In the genomic region with DNA sequence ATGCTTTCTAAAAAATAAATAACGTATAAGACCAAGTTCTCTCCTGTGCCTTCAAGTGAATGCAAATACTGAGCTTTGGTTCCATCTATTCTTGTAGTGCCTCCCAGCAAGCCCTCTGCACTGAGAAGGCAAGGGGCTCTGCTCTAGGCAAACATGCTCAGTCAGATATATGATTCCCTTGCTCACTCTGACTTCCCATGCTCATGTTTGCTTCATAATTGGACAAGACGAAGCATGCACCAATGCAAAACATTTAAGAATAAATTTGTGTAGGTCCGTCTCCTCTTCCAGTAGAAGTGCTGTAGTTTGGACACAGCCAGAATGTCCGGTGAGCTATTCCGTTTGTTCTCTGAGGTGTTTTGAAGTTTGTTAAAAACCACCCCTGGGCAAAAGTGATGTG, we compare ENCODE assay signal across 19 cellular contexts.
A peak's percentile ranks its signal among the peaks of the same experiment; 100 is the strongest.
DNase-seq lines count a peak whose midpoint lies in the region; ATAC-seq, FAIRE-seq and TF ChIP-seq lines count a peak whose summit lies in the region.
"Had no signal": no experiment of that assay in that cellular context is flagged by ENCODE, and none has a peak within 500 bp of the region (broad histone marks: within the 10 kb centered on the region; RNA-seq: fewer than 3 reads in every experiment).

No MANE protein-coding gene starts in this region.

- no peak for ATAC-seq in GM12878

- H2AFZ ChIP-seq in mammary epithelial cell (ENCODE audit: low read depth, low read length) (peak overlapping the region; percentile 17), GM12878 (ENCODE audit: control insufficient read depth, low read depth, low read length) (no peak overlapping the region), keratinocyte (ENCODE audit: control insufficient read depth, low read length) (no peak overlapping the region)

- H3K9ac ChIP-seq in mammary epithelial cell (ENCODE audit: insufficient read depth, low read length) (no peak overlapping the region), GM12878 (ENCODE audit: control insufficient read depth, insufficient read depth, low read length) (no peak overlapping the region), keratinocyte (ENCODE audit: control insufficient read depth, extremely low read depth, insufficient read depth, low read length) (peak overlapping the region; percentile 36)
- H3K9ac ChIP-seq: BLaER1 had no signal

- H3K27me3 Mint-ChIP-seq in MCF 10A (ENCODE audit: insufficient read depth, unreplicated experiment): no peaks in the 10 kb centered on the region
- H3K27me3 Mint-ChIP-seq: CD4-positive, CD25-positive, alpha-beta regulatory T cell had no signal

- peaks cover 18% of the 10 kb centered on the region for H3K4me1 Mint-ChIP-seq in MCF 10A (ENCODE audit: insufficient read depth, unreplicated experiment)

- FAIRE-seq in GM12878 (lab: Jason Lieb, UNC) (peak; percentile 7), keratinocyte (lab: Jason Lieb, UNC) (peak; percentile 71)
- FAIRE-seq: H1 had no signal

- CTCF ChIA-PET in mammary epithelial cell (lab: Charles Lee; ENCODE audit: low non-redundant PET) (no interaction called here), MCF 10A (lab: Yijun Ruan, JAX) (interaction anchor here (0.7 to 1.0 kb wide), 2 partner anchors 132 to 525 kb away, joined by 3 read pairs; no protein-coding TSS in a partner anchor), GM12878 (lab: Yijun Ruan, JAX) (interaction anchor here (0.8 kb wide), 1 partner anchor 526 kb away, joined by 3 read pairs; no protein-coding TSS in a partner anchor)

- SMC1A ChIA-PET in GM12878 (lab: Charles Lee; ENCODE audit: uncharacterized antibody, unreplicated experiment): interaction anchor here (1.2 kb wide), 1 partner anchor 23 kb away, joined by 4 read pairs; no protein-coding TSS in a partner anchor

- no peaks in the 10 kb centered on the region for H3K9me3 ChIP-seq in mammary epithelial cell (replicated peaks; ENCODE audit: insufficient read depth, low read length)
- H3K9me3 ChIP-seq in GM12878 (replicated peaks; ENCODE audit: control insufficient read depth, insufficient read depth, low read length): no peaks in the 10 kb centered on the region
- no peaks in the 10 kb centered on the region for H3K9me3 ChIP-seq in keratinocyte (ENCODE audit: control insufficient read depth, low read depth, low read length)
- H3K9me3 ChIP-seq in transverse colon: no peaks in the 10 kb centered on the region
- H3K9me3 ChIP-seq in suprapubic skin: no peaks in the 10 kb centered on the region
- H3K9me3 ChIP-seq: BLaER1, MG63, Peyer's patch had no signal

- H3K36me3 ChIP-seq in mammary epithelial cell (ENCODE audit: insufficient read depth, low read length): peaks cover 6% of the 10 kb centered on the region
- H3K36me3 ChIP-seq in GM12878 (ENCODE audit: control insufficient read depth in 2 of 2, insufficient read depth in 2 of 2, low read length in 1 of 2): peaks cover 5 to 7% of the 10 kb centered on the region in 2 experiments; a peak in 3 of 4 replicates
- H3K36me3 ChIP-seq in keratinocyte (ENCODE audit: control insufficient read depth in 2 of 2, extremely low read depth in 1 of 2, insufficient read depth in 2 of 2, low read length in 2 of 2): peaks cover 0 to 4% of the 10 kb centered on the region in 2 experiments
- H3K36me3 ChIP-seq in transverse colon: no peaks in the 10 kb centered on the region
- peaks cover 6% of the 10 kb centered on the region for H3K36me3 ChIP-seq in suprapubic skin
- H3K36me3 ChIP-seq: MG63, Peyer's patch had no signal

- POLR2A ChIA-PET in MCF 10A (lab: Yijun Ruan, JAX): interaction anchor here (0.6 to 1.9 kb wide), 6 partner anchors 10 to 670 kb away, joined by 3 to 5 read pairs (median 4); no protein-coding TSS in a partner anchor
- POLR2A ChIA-PET in GM12878 (lab: Charles Lee): no interaction called here

- 31% methylated on average over 5 of the region's 5 CpGs for WGBS in mammary epithelial cell (ENCODE audit: low coverage, missing lambda C conversion rate)
- 100% methylated on average over 5 of the region's 5 CpGs for WGBS in GM12878 (ENCODE audit: insufficient coverage, insufficient replicate concordance, low lambda C conversion rate, missing lambda C conversion rate)
- WGBS in transverse colon (ENCODE audit: low coverage in 1 of 2), 2 donors: 86 to 96% methylated on average over 5 of the region's 5 CpGs
- WGBS in suprapubic skin: 80% methylated on average over 5 of the region's 5 CpGs

- RAD21 ChIA-PET in GM12878 (lab: Charles Lee; ENCODE audit: unreplicated experiment): no interaction called here

- H3K27ac ChIP-seq in mammary epithelial cell (ENCODE audit: insufficient read depth, low read depth, low read length): peak overlapping the region; percentile 82
- no peak overlapping the region for H3K27ac ChIP-seq in GM12878 (ENCODE audit: control insufficient read depth, insufficient read depth)
- H3K27ac ChIP-seq in keratinocyte (ENCODE audit: control insufficient read depth, insufficient read depth, low read length): peak overlapping the region; percentile 63
- no peak overlapping the region for H3K27ac ChIP-seq in transverse colon
- no peak overlapping the region for H3K27ac ChIP-seq in suprapubic skin
- H3K27ac ChIP-seq: BLaER1, Peyer's patch had no signal

- DNase-seq in mammary epithelial cell (no peak), MCF 10A (ENCODE audit: unreplicated experiment) (no peak), GM12878 (ENCODE audit: low read depth, low spot score) (no peak), keratinocyte (ENCODE audit: low read depth, low spot score) (no peak), transverse colon (no peak), suprapubic skin (ENCODE audit: low spot score in 2 of 2) (no peak), NK-92 (lab: John Stamatoyannopoulos, UW; ENCODE audit: unreplicated experiment) (no peak)
- DNase-seq: CD4-positive, CD25-positive, alpha-beta regulatory T cell; HCEC 1CT; KBM-7; MG63; NCI-H1105 treated with DMSO at 0.1 percent for 48 hours; NCI-H146; NCI-H2029 treated with DMSO at 0.1 percent for 48 hours; NCI-H446 treated with DMSO at 0.1 percent for 48 hours; NCI-H69; Peyer's patch had no signal

- no peaks in the 10 kb centered on the region for H3K9me1 ChIP-seq in keratinocyte (ENCODE audit: control insufficient read depth, extremely low read depth, insufficient read depth, low read length)

- H3K27ac Mint-ChIP-seq in MCF 10A (ENCODE audit: low read depth, unreplicated experiment): no peak overlapping the region
- H3K27ac Mint-ChIP-seq: CD4-positive, CD25-positive, alpha-beta regulatory T cell had no signal

- H3K36me3 Mint-ChIP-seq in MCF 10A (ENCODE audit: insufficient read depth, unreplicated experiment): peaks cover 10% of the 10 kb centered on the region

- no peak for TF ChIP-seq RAD21 in GM12878 (IDR thresholded peaks at IDR 0.05; ENCODE audit: insufficient read depth, low read depth, low read length)

- H3K4me1 ChIP-seq in mammary epithelial cell (ENCODE audit: insufficient read depth, low read length) (peaks cover 37% of the 10 kb centered on the region), GM12878 (ENCODE audit: control insufficient read depth, insufficient read depth, low read length) (no peaks in the 10 kb centered on the region), keratinocyte (ENCODE audit: control insufficient read depth, extremely low read depth, insufficient read depth, low read length) (peaks cover 43% of the 10 kb centered on the region), transverse colon (peaks cover 0 to 7% (median 4%) of the 10 kb centered on the region in 4 donors), suprapubic skin (peaks cover 7% of the 10 kb centered on the region)
- H3K4me1 ChIP-seq: BLaER1, Peyer's patch had no signal

- dilution Hi-C loops in mammary epithelial cell (cut with HindIII; ENCODE audit: low sequenced_read_pairs): no loop called here
- dilution Hi-C loops in keratinocyte (cut with MboI; ENCODE audit: extremely low pct_ligation_motif_present, low sequenced_read_pairs): no loop called here

- H4K20me1 ChIP-seq in mammary epithelial cell (ENCODE audit: insufficient read depth, low read length) (no peaks in the 10 kb centered on the region), GM12878 (ENCODE audit: control insufficient read depth, insufficient read depth) (no peaks in the 10 kb centered on the region), keratinocyte (ENCODE audit: control insufficient read depth, extremely low read depth, insufficient read depth, low read length) (no peaks in the 10 kb centered on the region)
- H4K20me1 ChIP-seq: BLaER1 had no signal

- TF ChIP-seq CTCF in mammary epithelial cell (conservative IDR thresholded peaks at IDR 0.05 in 1 of 2, IDR thresholded peaks at IDR 0.05 in 1 of 2; ENCODE audit: extremely low read depth in 1 of 2, insufficient read depth in 1 of 2, low read depth in 1 of 2, low read length in 2 of 2): no peak
- TF ChIP-seq CTCF in MCF 10A (IDR thresholded peaks at IDR 0.05; ENCODE audit: unreplicated experiment): no peak
- no peak for TF ChIP-seq CTCF in GM12878 (IDR thresholded peaks at IDR 0.05 in 2 of 3, conservative IDR thresholded peaks at IDR 0.05 in 1 of 3; ENCODE audit: control insufficient read depth in 2 of 3, extremely low read depth in 1 of 3, insufficient read depth in 1 of 3, low read depth in 3 of 3, low read length in 3 of 3)
- no peak for TF ChIP-seq CTCF in keratinocyte (optimal IDR thresholded peaks at IDR 0.05 in 1 of 3, IDR thresholded peaks at IDR 0.05 in 1 of 3, conservative IDR thresholded peaks at IDR 0.05 in 1 of 3; ENCODE audit: extremely low read depth in 1 of 3, insufficient read depth in 2 of 3, low read length in 3 of 3)
- no peak for TF ChIP-seq CTCF in transverse colon (IDR thresholded peaks at IDR 0.05)
- TF ChIP-seq CTCF in suprapubic skin (IDR thresholded peaks at IDR 0.05): no peak

- TF ChIP-seq POLR2A in GM12878 (IDR thresholded peaks at IDR 0.05; ENCODE audit: low read depth, low read length) (no peak), transverse colon (IDR thresholded peaks at IDR 0.05) (no peak), suprapubic skin (IDR thresholded peaks at IDR 0.05) (no peak)

- no peak overlapping the region for H3K4me3 Mint-ChIP-seq in MCF 10A (ENCODE audit: unreplicated experiment)
- H3K4me3 Mint-ChIP-seq: CD4-positive, CD25-positive, alpha-beta regulatory T cell had no signal

- H3K4me2 ChIP-seq in mammary epithelial cell (ENCODE audit: insufficient read depth, low read depth, low read length) (peak overlapping the region; percentile 71), GM12878 (ENCODE audit: control insufficient read depth, insufficient read depth) (no peak overlapping the region), keratinocyte (ENCODE audit: control insufficient read depth, extremely low read depth, insufficient read depth, low read depth, low read length) (peak overlapping the region; percentile 67)
- H3K4me2 ChIP-seq: BLaER1 had no signal

- peaks cover 4% of the 10 kb centered on the region for H3K79me2 ChIP-seq in mammary epithelial cell (ENCODE audit: insufficient read depth, low read length)
- no peaks in the 10 kb centered on the region for H3K79me2 ChIP-seq in GM12878 (ENCODE audit: control insufficient read depth, insufficient read depth, low read length)
- no peaks in the 10 kb centered on the region for H3K79me2 ChIP-seq in keratinocyte (ENCODE audit: control insufficient read depth, insufficient read depth, low read length)

- H3K9me3 Mint-ChIP-seq in MCF 10A (ENCODE audit: unreplicated experiment): no peaks in the 10 kb centered on the region
- H3K9me3 Mint-ChIP-seq: CD4-positive, CD25-positive, alpha-beta regulatory T cell had no signal

- BruUV-seq in mammary epithelial cell (replicated peaks; lab: Mats Ljungman, UMichigan): no TSS peak
- BruUV-seq in MCF 10A (replicated peaks; lab: Mats Ljungman, UMichigan): no TSS peak
- no TSS peak for BruUV-seq in GM12878 (replicated peaks; lab: Mats Ljungman, UMichigan)

- H3K4me3 ChIP-seq in mammary epithelial cell (replicated peaks in 1 of 3; ENCODE audit: insufficient read depth in 1 of 3, low read depth in 2 of 3, low read length in 3 of 3) (no peak overlapping the region), GM12878 (no peak overlapping the region), keratinocyte (ENCODE audit: control insufficient read depth in 2 of 3, extremely low read depth in 1 of 3, insufficient read depth in 2 of 3, low read depth in 1 of 3, low read length in 3 of 3) (peak overlapping the region in 1 of 3 experiments; percentile 18), transverse colon (no peak overlapping the region), suprapubic skin (no peak overlapping the region)
- H3K4me3 ChIP-seq: BLaER1, MG63, Peyer's patch had no signal

- intact Hi-C loops in mammary epithelial cell (cut with micrococcal nuclease) (loop anchor here (5.0 kb wide), 1 partner anchor 46 kb away; no protein-coding TSS in a partner anchor), MCF 10A (cut with micrococcal nuclease) (loop anchor here (10.0 kb wide), 1 partner anchor 188 kb away; the partner anchor contains the start of gene PBX3), GM12878 (cut with micrococcal nuclease; ENCODE audit: unreplicated experiment) (no loop called here), transverse colon (cut with DNase I; ENCODE audit: low total_unique reads) (no loop called here)

- H3K27me3 ChIP-seq in mammary epithelial cell (ENCODE audit: insufficient read depth, low read length): no peaks in the 10 kb centered on the region
- no peaks in the 10 kb centered on the region for H3K27me3 ChIP-seq in GM12878 (replicated peaks in 1 of 2; ENCODE audit: control insufficient read depth in 2 of 2, insufficient read depth in 2 of 2, low read length in 1 of 2)
- H3K27me3 ChIP-seq in keratinocyte (ENCODE audit: control insufficient read depth, extremely low read depth, insufficient read depth, low read length): no peaks in the 10 kb centered on the region
- no peaks in the 10 kb centered on the region for H3K27me3 ChIP-seq in transverse colon
- H3K27me3 ChIP-seq in suprapubic skin: no peaks in the 10 kb centered on the region
- H3K27me3 ChIP-seq: BLaER1, MG63, Peyer's patch had no signal

- in situ Hi-C loops in mammary epithelial cell (cut with MboI; ENCODE audit: low sequenced_read_pairs in 2 of 2) (no loop called here), GM12878 (cut with MboI) (no loop called here), transverse colon (cut with MboI; ENCODE audit: low pct_ligation_motif_present in 1 of 4, low pct_unique_long_range_greater_than_20kb in 1 of 4, low sequenced_read_pairs in 3 of 4) (no loop called here)

- no peak for TF ChIP-seq EP300 in GM12878 (IDR thresholded peaks at IDR 0.05; ENCODE audit: borderline replicate concordance in 1 of 2, control insufficient read depth in 1 of 2, low read depth in 2 of 2, low read length in 2 of 2)
- no peak for TF ChIP-seq EP300 in transverse colon (IDR thresholded peaks at IDR 0.05; ENCODE audit: low read depth)
- TF ChIP-seq EP300 in suprapubic skin (IDR thresholded peaks at IDR 0.05): no peak

Comparison
In these comparisons a context has a peak if more than half of its experiments do, and no peak if none do; other contexts are left out.
1. H3K27ac ChIP-seq: peak in mammary epithelial cell (single experiment) and keratinocyte (single experiment); none in GM12878 (single experiment), transverse colon (0 of 4) and suprapubic skin (single experiment).
2. intact Hi-C loops: an anchor here in mammary epithelial cell (5.0 kb wide) and MCF 10A (10.0 kb wide); none called in GM12878 and transverse colon.